ENCODE assay signal across 1 cellular context in genomic region chr1:27572019-27572678, GRCh38.
TF ChIP-seq lines count a peak whose summit lies in the region.

No MANE protein-coding gene starts in this region.

TF ChIP-seq in K562, 482 proteins besides CTCF, POLR2A, EP300 and RAD21 (continued from another document):
- no peak for TF ChIP-seq ZNF766 (CRISPR knock-in tag; conservative IDR thresholded peaks at IDR 0.05)
- TF ChIP-seq CEBPG (CRISPR knock-in tag; IDR thresholded peaks at IDR 0.05): no peak
- no peak for TF ChIP-seq CEBPG (tag; conservative IDR thresholded peaks at IDR 0.05 in 1 of 2, IDR thresholded peaks at IDR 0.05 in 1 of 2)
- TF ChIP-seq NFYB (IDR thresholded peaks at IDR 0.05; ENCODE audit: extremely low read depth, insufficient read length): no peak
- no peak for TF ChIP-seq ZBTB12 (CRISPR knock-in tag; IDR thresholded peaks at IDR 0.05)
- no peak for TF ChIP-seq SIX5 (IDR thresholded peaks at IDR 0.05; ENCODE audit: borderline replicate concordance in 1 of 2, insufficient read depth in 1 of 2, low read depth in 1 of 2, low read length in 2 of 2)
- no peak for TF ChIP-seq JUND (IDR thresholded peaks at IDR 0.05; ENCODE audit: borderline replicate concordance, low read depth, low read length)
- TF ChIP-seq JUND (tag; IDR thresholded peaks at IDR 0.05; ENCODE audit: borderline replicate concordance, low read depth, low read length): no peak
- TF ChIP-seq HDAC3 (IDR thresholded peaks at IDR 0.05; ENCODE audit: borderline replicate concordance, partially characterized antibody): no peak
- TF ChIP-seq RBM15 (IDR thresholded peaks at IDR 0.05; ENCODE audit: insufficient read depth, low read length): no peak
- 0 out of 4 replicates have a peak, but pooled peaks of 1 of the 2 experiments have one; percentile 57 for TF ChIP-seq TEAD1 (CRISPR knock-in tag; IDR thresholded peaks at IDR 0.05)
- TF ChIP-seq RHOXF2B (CRISPR knock-in tag; conservative IDR thresholded peaks at IDR 0.05): no peak
- TF ChIP-seq SMARCC2 (IDR thresholded peaks at IDR 0.05; ENCODE audit: low read depth): no peak
- no peak for TF ChIP-seq GMEB1 (CRISPR knock-in tag; IDR thresholded peaks at IDR 0.05)
